Comparison of ENCODE assay signal across 16 cellular contexts in the genomic region with DNA sequence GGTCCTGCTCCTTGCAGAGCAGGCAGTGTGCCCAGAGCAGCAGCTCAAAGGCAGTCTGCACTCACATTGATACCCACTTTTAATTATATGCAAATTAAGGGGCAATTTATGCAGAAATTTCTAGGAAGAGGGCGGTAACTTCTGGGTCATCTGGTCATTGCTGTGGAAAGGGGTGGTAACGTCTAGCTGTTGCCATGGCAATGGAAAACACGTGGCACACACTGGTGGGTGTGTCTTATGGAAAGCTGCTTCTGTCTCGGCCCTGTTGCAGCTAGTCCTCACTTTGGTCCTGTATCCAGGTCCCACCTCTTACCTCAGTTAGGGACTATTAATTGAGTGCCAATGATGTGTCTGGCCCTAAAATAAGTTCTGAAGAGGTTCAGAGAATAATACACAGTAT. TPM values are rescaled to one million over a fixed set of nuclear protein-coding genes. Genes with fewer than 3 reads are reported as not detected.
"Had no signal": no experiment of that assay in that cellular context is flagged by ENCODE, and none has a peak within 500 bp of the region (broad histone marks: within the 10 kb centered on the region; RNA-seq: fewer than 3 reads in every experiment).

No MANE protein-coding gene starts in this region.

- H3K9me3 ChIP-seq: right atrium auricular region had no signal

- H3K4me1 ChIP-seq: right atrium auricular region had no signal

- H3K27ac ChIP-seq: right atrium auricular region had no signal

- H3K27me3 ChIP-seq: right atrium auricular region had no signal

- H3K4me3 ChIP-seq: right atrium auricular region, smooth muscle cell had no signal

- DNase-seq: activated CD4-positive, alpha-beta T cell treated with anti-CD3 and anti-CD28 coated beads, Interleukin-2, amount 50 U/mL, for 48 hours; activated CD4-positive, CD25-positive, alpha-beta regulatory T cell treated with anti-CD3 and anti-CD28 coated beads, Interleukin-2, amount 50 U/mL, for 72 hours; activated gamma-delta T cell treated with Interleukin-2 at 50 U/mL for 16 hours; activated naive CD8-positive, alpha-beta T cell treated with anti-CD3 and anti-CD28 coated beads, Interleukin-2, amount 10 ng/mL, durations not matched to agents 7 days and 5 days; activated T-cell treated with anti-CD3 and anti-CD28 coated beads, Interleukin-2, amount 50 U/mL, for 48 hours; cerebellar nuclear complex; dermis blood vessel endothelial cell; endodermal cell; naive thymus-derived CD8-positive, alpha-beta T cell; posterior cingulate gyrus; trophoblast cell had no signal

- H3K36me3 ChIP-seq: right atrium auricular region had no signal

- H3K4me2 ChIP-seq: smooth muscle cell had no signal

- ATAC-seq: naive thymus-derived CD8-positive, alpha-beta T cell had no signal

RNA-seq across cellular contexts. Expression of gene BARX2, which starts 36.9 kb away (rescaled TPM):
- total RNA-seq: activated naive CD8-positive, alpha-beta T cell treated with anti-CD3 and anti-CD28 coated beads, Interleukin-2, amount 10 ng/mL, durations not matched to agents 7 days and 5 days; dermis blood vessel endothelial cell; endodermal cell; lung microvascular endothelial cell; mononuclear cell; naive thymus-derived CD8-positive, alpha-beta T cell; subcutaneous adipose tissue had no signal
- polyA plus RNA-seq: naive thymus-derived CD8-positive, alpha-beta T cell had no signal
